ENCODE assay signal across 8 cellular contexts in genomic region chr5:10111575-10111974, GRCh38.
DNase-seq lines count a peak whose midpoint lies in the region; ATAC-seq lines count a peak whose summit lies in the region.
"Had no signal": no experiment of that assay in that cellular context is flagged by ENCODE, and none has a peak within 500 bp of the region (broad histone marks: within the 10 kb centered on the region; RNA-seq: fewer than 3 reads in every experiment).

No MANE protein-coding gene starts in this region.

- peak; percentile 82 for ATAC-seq in GM18502 (IDR thresholded peaks at IDR 0.05; ENCODE audit: poor library complexity, unreplicated experiment)
- peak; percentile 56 for ATAC-seq in HG03521 (IDR thresholded peaks at IDR 0.05; ENCODE audit: unreplicated experiment)
- no peak for ATAC-seq in activated T-cell treated with anti-CD3 and anti-CD28 coated beads, Interleukin-2, amount 50 U/mL, for 72 hours (replicated peaks in 1 of 2)

- H3K36me3 Mint-ChIP-seq in activated T-cell treated with anti-CD3 and anti-CD28 coated beads, Interleukin-2, amount 50 U/mL, for 72 hours (ENCODE audit: insufficient read depth in 2 of 2), result no peaks in the 10 kb centered on the region

- H3K27ac Mint-ChIP-seq in activated T-cell treated with anti-CD3 and anti-CD28 coated beads, Interleukin-2, amount 50 U/mL, for 72 hours, result no peak overlapping the region

- no peaks in the 10 kb centered on the region for H3K4me1 Mint-ChIP-seq in activated T-cell treated with anti-CD3 and anti-CD28 coated beads, Interleukin-2, amount 50 U/mL, for 72 hours (ENCODE audit: low read depth)

- no peaks in the 10 kb centered on the region for H3K27me3 Mint-ChIP-seq in activated T-cell treated with anti-CD3 and anti-CD28 coated beads, Interleukin-2, amount 50 U/mL, for 72 hours (ENCODE audit: low read depth)

- no peaks in the 10 kb centered on the region for H3K9me3 Mint-ChIP-seq in activated T-cell treated with anti-CD3 and anti-CD28 coated beads, Interleukin-2, amount 50 U/mL, for 72 hours

- no peak overlapping the region for H3K4me3 Mint-ChIP-seq in activated T-cell treated with anti-CD3 and anti-CD28 coated beads, Interleukin-2, amount 50 U/mL, for 72 hours

- DNase-seq in SK-N-DZ (ENCODE audit: low spot score) (peak; percentile 38), iPS DF 19.7 (ENCODE audit: low read depth, low spot score) (peak; percentile 30), NCI-H1436 treated with DMSO at 0.1 percent for 48 hours (lab: John Stamatoyannopoulos, UW) (no peak), NCI-H1092 treated with DMSO at 0.1 percent for 48 hours (lab: John Stamatoyannopoulos, UW) (no peak)
- no peak for DNase-seq in activated T-cell treated with anti-CD3 and anti-CD28 coated beads, Interleukin-2, amount 50 U/mL, for 72 hours
- DNase-seq: right cardiac atrium had no signal

Comparison
In these comparisons a context has a peak if more than half of its experiments do, and no peak if none do; other contexts are left out.
1. ATAC-seq: peak in GM18502 (single experiment) and HG03521 (single experiment); none in activated T-cell treated with anti-CD3 and anti-CD28 coated beads, Interleukin-2, amount 50 U/mL, for 72 hours (0 of 2).
2. DNase-seq: peak in SK-N-DZ (single experiment) and iPS DF 19.7 (single experiment); none in NCI-H1436 treated with DMSO at 0.1 percent for 48 hours (single experiment), activated T-cell treated with anti-CD3 and anti-CD28 coated beads, Interleukin-2, amount 50 U/mL, for 72 hours (0 of 2) and NCI-H1092 treated with DMSO at 0.1 percent for 48 hours (single experiment).